Comparison of ENCODE assay signal across 9 cellular contexts in genomic region chr11:102420547-102420946, GRCh38. TPM values are rescaled to one million over a fixed set of nuclear protein-coding genes. Genes with fewer than 3 reads are reported as not detected.
A peak's percentile ranks its signal among the peaks of the same experiment; 100 is the strongest.
DNase-seq lines count a peak whose midpoint lies in the region; ATAC-seq lines count a peak whose summit lies in the region.
"Had no signal": no experiment of that assay in that cellular context is flagged by ENCODE, and none has a peak within 500 bp of the region (broad histone marks: within the 10 kb centered on the region; RNA-seq: fewer than 3 reads in every experiment).

No MANE protein-coding gene starts in this region.

- peak overlapping the region; percentile 35 for H3K27ac ChIP-seq in effector memory CD4-positive, alpha-beta T cell (ENCODE audit: insufficient read depth, low read length, poor library complexity, severe bottlenecking)
- H3K27ac ChIP-seq in right cardiac atrium (ENCODE audit: low read length): no peak overlapping the region
- H3K27ac ChIP-seq: stomach had no signal

- H3K9me3 ChIP-seq in effector memory CD4-positive, alpha-beta T cell (ENCODE audit: control insufficient read depth, low read length): no peaks in the 10 kb centered on the region
- no peaks in the 10 kb centered on the region for H3K9me3 ChIP-seq in right cardiac atrium (ENCODE audit: control insufficient read depth, low read length)

- ATAC-seq in GM18511 (IDR thresholded peaks at IDR 0.05; ENCODE audit: unreplicated experiment): peak; percentile 92
- peak; percentile 60 for ATAC-seq in GM21367 (IDR thresholded peaks at IDR 0.05; ENCODE audit: unreplicated experiment)
- peak; percentile 81 for ATAC-seq in HG03342 (IDR thresholded peaks at IDR 0.05; ENCODE audit: unreplicated experiment)
- no peak for ATAC-seq in left colon
- no peak for ATAC-seq in right cardiac atrium

- H3K4me3 ChIP-seq in effector memory CD4-positive, alpha-beta T cell (ENCODE audit: insufficient read depth, low read depth, low read length, poor library complexity, severe bottlenecking): no peak overlapping the region
- no peak overlapping the region for H3K4me3 ChIP-seq in right cardiac atrium (ENCODE audit: low read length)
- H3K4me3 ChIP-seq: stomach had no signal

- H3K36me3 ChIP-seq in effector memory CD4-positive, alpha-beta T cell (ENCODE audit: control insufficient read depth, insufficient read depth, low read length): peaks cover 5% of the 10 kb centered on the region

- H3K4me1 ChIP-seq in effector memory CD4-positive, alpha-beta T cell (ENCODE audit: control insufficient read depth, insufficient read depth, low read length, poor library complexity, severe bottlenecking): peaks cover 45% of the 10 kb centered on the region
- H3K4me1 ChIP-seq in right cardiac atrium (ENCODE audit: control insufficient read depth, insufficient read depth, low read length): no peaks in the 10 kb centered on the region

- 71% methylated on average over 2 of the region's 2 CpGs for WGBS in right cardiac atrium

- no peaks in the 10 kb centered on the region for H3K27me3 ChIP-seq in effector memory CD4-positive, alpha-beta T cell (replicated peaks; ENCODE audit: control insufficient read depth, insufficient read depth, low read length, poor library complexity, severe bottlenecking)
- no peaks in the 10 kb centered on the region for H3K27me3 ChIP-seq in right cardiac atrium (ENCODE audit: control insufficient read depth, insufficient read depth)
- H3K27me3 ChIP-seq: stomach had no signal

- intact Hi-C loops in left colon (cut with DNase I, micrococcal nuclease): no loop called here
- intact Hi-C loops in right cardiac atrium (cut with DNase I): no loop called here

- DNase-seq in effector memory CD4-positive, alpha-beta T cell: no peak
- DNase-seq in left colon (no peak), NCI-H1930 (lab: John Stamatoyannopoulos, UW) (no peak), right cardiac atrium (no peak)
- DNase-seq in stimulated activated naive CD4-positive, alpha-beta T cell treated with Interleukin-2 at 50 U/mL for 16 hours (lab: John Stamatoyannopoulos, UW): no peak
- DNase-seq: stomach had no signal

RNA-seq across cellular contexts. Expression of gene TMEM123, which starts 32.0 kb away (rescaled TPM):
- total RNA-seq in left colon (100 to 1,000 TPM; 105 to 114 TPM), right cardiac atrium (100 to 1,000 TPM; 101 to 106 (median 101) TPM)
- polyA plus RNA-seq in right cardiac atrium: 52.4 TPM

Comparison
In these comparisons a context has a peak if more than half of its experiments do, and no peak if none do; other contexts are left out.
1. ATAC-seq: peak in GM18511 (single experiment), GM21367 (single experiment) and HG03342 (single experiment); none in left colon (single experiment) and right cardiac atrium (0 of 2).